ENCODE assay signal across 16 cellular contexts in genomic region chr6:20467437-20467836, GRCh38.
A peak's percentile ranks its signal among the peaks of the same experiment; 100 is the strongest.
DNase-seq lines count a peak whose midpoint lies in the region; ATAC-seq and TF ChIP-seq lines count a peak whose summit lies in the region.
"Had no signal": no experiment of that assay in that cellular context is flagged by ENCODE, and none has a peak within 500 bp of the region (broad histone marks: within the 10 kb centered on the region; RNA-seq: fewer than 3 reads in every experiment).

No MANE protein-coding gene starts in this region.

- H3K4me1 ChIP-seq in Peyer's patch (no peaks in the 10 kb centered on the region), trophoblast cell (ENCODE audit: control insufficient read depth in 1 of 2, insufficient read depth in 2 of 2, low read length in 2 of 2) (peaks cover 0 to 4% of the 10 kb centered on the region in 2 experiments)
- H3K4me1 ChIP-seq: vagina had no signal

- H2AK5ac ChIP-seq in trophoblast cell (ENCODE audit: low read length): no peak overlapping the region

- peaks cover 0 to 6% (median 0%) of the 10 kb centered on the region in 7 donors for H3K9me3 Mint-ChIP-seq in CD14-positive monocyte

- no peak overlapping the region for H4K91ac ChIP-seq in trophoblast cell (ENCODE audit: low read depth, low read length)

- H4K12ac ChIP-seq in trophoblast cell (ENCODE audit: low read depth, low read length): no peak overlapping the region

- H3K4me3 Mint-ChIP-seq in CD14-positive monocyte: no peak overlapping the region

- no peak overlapping the region for H3K18ac ChIP-seq in trophoblast cell (ENCODE audit: low read length)

- ATAC-seq in GM18909 (IDR thresholded peaks at IDR 0.05; ENCODE audit: poor library complexity, unreplicated experiment) (peak; percentile 56), HG02588 (IDR thresholded peaks at IDR 0.05; ENCODE audit: unreplicated experiment) (peak; percentile 70), HG03457 (IDR thresholded peaks at IDR 0.05; ENCODE audit: unreplicated experiment) (peak; percentile 43)
- ATAC-seq: sciatic nerve had no signal

- TF ChIP-seq CTCF in CD14-positive monocyte (IDR thresholded peaks at IDR 0.05) (no peak), Peyer's patch (IDR thresholded peaks at IDR 0.05) (no peak)

- peaks cover 22 to 44% of the 10 kb centered on the region in 2 donors for H3K36me3 Mint-ChIP-seq in CD14-positive monocyte

- no peaks in the 10 kb centered on the region for H3K27me3 ChIP-seq in Peyer's patch
- H3K27me3 ChIP-seq in trophoblast cell (ENCODE audit: insufficient read depth, low read length): no peaks in the 10 kb centered on the region
- H3K27me3 ChIP-seq: vagina had no signal

- no peak overlapping the region for H2AFZ ChIP-seq in trophoblast cell (ENCODE audit: insufficient read depth, low read length, poor library complexity)

- TF ChIP-seq POLR2A in Peyer's patch (IDR thresholded peaks at IDR 0.05): no peak

- H3K9me3 ChIP-seq in Peyer's patch: no peaks in the 10 kb centered on the region
- no peaks in the 10 kb centered on the region for H3K9me3 ChIP-seq in trophoblast cell (ENCODE audit: insufficient read depth, low read depth, low read length)
- H3K9me3 ChIP-seq: vagina had no signal

- H3K23ac ChIP-seq in trophoblast cell (ENCODE audit: low read length): no peak overlapping the region

- H3K79me2 ChIP-seq in trophoblast cell (ENCODE audit: control insufficient read depth, insufficient read depth, low read length, poor library complexity): no peaks in the 10 kb centered on the region

- peaks cover 42% of the 10 kb centered on the region for H3K4me1 Mint-ChIP-seq in CD14-positive monocyte

- no peak for DNase-seq in CD14-positive monocyte (ENCODE audit: low spot score)
- DNase-seq in NOMO-1 treated with dmso at 0.1 percent for 144 hours (lab: John Stamatoyannopoulos, UW; ENCODE audit: unreplicated experiment): no peak
- no peak for DNase-seq in Peyer's patch
- no peak for DNase-seq in iPS-NIHi11 (ENCODE audit: low spot score)
- DNase-seq in trophoblast cell: no peak
- DNase-seq: activated CD8-positive, alpha-beta memory T cell treated with anti-CD3 and anti-CD28 coated beads, Interleukin-2, amount 50 U/mL, for 48 hours; DND-41; hypothalamus; NCI-H2029 treated with DMSO at 0.1 percent for 48 hours; OCI-M1 had no signal

- H3K4ac ChIP-seq in trophoblast cell (ENCODE audit: low read depth, low read length): no peak overlapping the region

- H3K27me3 Mint-ChIP-seq in CD14-positive monocyte (ENCODE audit: low read depth in 3 of 3): peaks cover 0 to 7% (median 1%) of the 10 kb centered on the region in 3 donors
- H3K27me3 Mint-ChIP-seq: IgD-negative memory B cell had no signal

- no peak overlapping the region for H2BK120ac ChIP-seq in trophoblast cell (ENCODE audit: insufficient read depth, low read length, poor library complexity)

- H4K8ac ChIP-seq in trophoblast cell (ENCODE audit: low read depth, low read length): no peak overlapping the region

- H3K4me2 ChIP-seq in trophoblast cell (ENCODE audit: low read length): no peak overlapping the region

- no peaks in the 10 kb centered on the region for H3K79me1 ChIP-seq in trophoblast cell (ENCODE audit: low read length)

- no CpG with 5 or more reads among the region's 4 CpGs for WGBS in trophoblast cell (ENCODE audit: extremely low coverage, insufficient coverage, insufficient read length)

- no peak overlapping the region for H2BK5ac ChIP-seq in trophoblast cell (ENCODE audit: low read depth, low read length, poor library complexity)

- H3K4me3 ChIP-seq in Peyer's patch (no peak overlapping the region), trophoblast cell (ENCODE audit: low read depth, low read length) (no peak overlapping the region)
- H3K4me3 ChIP-seq: vagina had no signal

- no peak overlapping the region for H3K14ac ChIP-seq in trophoblast cell (ENCODE audit: low read length)

- intact Hi-C loops in CD14-positive monocyte (cut with micrococcal nuclease): no loop called here

- H3K36me3 ChIP-seq in Peyer's patch (no peaks in the 10 kb centered on the region), trophoblast cell (ENCODE audit: control insufficient read depth in 1 of 2, insufficient read depth in 2 of 2, low read length in 2 of 2) (peaks cover 0 to 5% of the 10 kb centered on the region in 2 experiments)
- H3K36me3 ChIP-seq: vagina had no signal

- H3K27ac ChIP-seq in Peyer's patch: no peak overlapping the region
- H3K27ac ChIP-seq in trophoblast cell (ENCODE audit: low read depth, low read length): no peak overlapping the region
- H3K27ac ChIP-seq: vagina had no signal

- H3K9ac ChIP-seq in trophoblast cell (ENCODE audit: low read length): no peak overlapping the region

- H3K27ac Mint-ChIP-seq in CD14-positive monocyte: peak overlapping the region in 4 of 7 donors; percentile 38 to 73 (median 63)
- H3K27ac Mint-ChIP-seq: IgD-negative memory B cell had no signal

- H2BK12ac ChIP-seq in trophoblast cell (ENCODE audit: low read length): no peak overlapping the region
